In genomic region chr14:88168025-88168424, GRCh38 we compare ENCODE assay signal across 1 cellular context.
TF ChIP-seq lines count a peak whose summit lies in the region.

No MANE protein-coding gene starts in this region.

TF ChIP-seq in GM23338, 12 proteins besides CTCF, POLR2A, EP300 and RAD21 (continued from another document):
- TF ChIP-seq REST (IDR thresholded peaks at IDR 0.05; ENCODE audit: unreplicated experiment), result no peak
TF ChIP-seq in GM23338: peak in this region for 0.
